9 cellular contexts compared by ENCODE assay signal in genomic region chr17:4968916-4969550, GRCh38. TPM values are rescaled to one million over a fixed set of nuclear protein-coding genes. Genes with fewer than 3 reads are reported as not detected.
DNase-seq lines count a peak whose midpoint lies in the region; ATAC-seq and TF ChIP-seq lines count a peak whose summit lies in the region.
"Had no signal": no experiment of that assay in that cellular context is flagged by ENCODE, and none has a peak within 500 bp of the region (broad histone marks: within the 10 kb centered on the region; RNA-seq: fewer than 3 reads in every experiment).

No MANE protein-coding gene starts in this region.

- H3K79me2 ChIP-seq in GM23338 (replicated peaks; ENCODE audit: insufficient read depth), result peaks cover 34% of the 10 kb centered on the region

- TF ChIP-seq CTCF in GM23338 (conservative IDR thresholded peaks at IDR 0.05; ENCODE audit: low read depth in 2 of 2) (no peak), foreskin keratinocyte (conservative IDR thresholded peaks at IDR 0.05) (no peak), GM20000 (IDR thresholded peaks at IDR 0.05; ENCODE audit: extremely low read depth, missing control alignments) (no peak)

- peak overlapping the region; percentile 99 for H3K4me2 ChIP-seq in GM23338

- H3K4me3 ChIP-seq in GM23338, result peak overlapping the region; percentile 59
- H3K4me3 ChIP-seq: mucosa of descending colon had no signal

- H3K27me3 ChIP-seq in GM23338 (ENCODE audit: insufficient read depth) (peaks cover 11% of the 10 kb centered on the region), foreskin keratinocyte (no peaks in the 10 kb centered on the region)

- H3K27me3 Mint-ChIP-seq in GM23338 (ENCODE audit: insufficient read depth, low read depth, poor library complexity), result peaks cover 33% of the 10 kb centered on the region
- no peaks in the 10 kb centered on the region for H3K27me3 Mint-ChIP-seq in activated CD4-positive, alpha-beta T cell treated with anti-CD3 and anti-CD28 coated beads, Interleukin-2, amount 10 ng/mL, durations not matched to agents 24 days and 14 days

- no peaks in the 10 kb centered on the region for H3K9me2 ChIP-seq in GM23338 (ENCODE audit: insufficient read depth)

- DNase-seq in A172 (ENCODE audit: low spot score), result peak; percentile 51
- no peak for DNase-seq in GM23338 (ENCODE audit: low spot score)
- DNase-seq in activated CD4-positive, alpha-beta T cell treated with anti-CD3 and anti-CD28 coated beads, Interleukin-2, amount 10 ng/mL, durations not matched to agents 24 days and 14 days, result peak; percentile 78
- peak in 1 of 2 donors; percentile 81 for DNase-seq in foreskin keratinocyte
- peak; percentile 43 to 67 (median 45) for DNase-seq in stimulated activated CD4-positive, alpha-beta T cell treated with anti-CD3 and anti-CD28 coated beads, Interleukin-12 subunit alpha, Interleukin-12 subunit beta, amount 100 ng/mL, for 48 hours (ENCODE audit: low read depth in 2 of 3, low spot score in 1 of 3)
- DNase-seq in NCI-H1048 (lab: John Stamatoyannopoulos, UW), result no peak
- DNase-seq in NCI-H446 (lab: John Stamatoyannopoulos, UW), result no peak
- no peak for DNase-seq in GM20000 (ENCODE audit: low spot score)

- peaks cover 17% of the 10 kb centered on the region for H3K9me3 Mint-ChIP-seq in GM23338
- no peaks in the 10 kb centered on the region for H3K9me3 Mint-ChIP-seq in activated CD4-positive, alpha-beta T cell treated with anti-CD3 and anti-CD28 coated beads, Interleukin-2, amount 10 ng/mL, durations not matched to agents 24 days and 14 days

- H3K4me1 Mint-ChIP-seq in GM23338, result peaks cover 35% of the 10 kb centered on the region
- peaks cover 12% of the 10 kb centered on the region for H3K4me1 Mint-ChIP-seq in activated CD4-positive, alpha-beta T cell treated with anti-CD3 and anti-CD28 coated beads, Interleukin-2, amount 10 ng/mL, durations not matched to agents 24 days and 14 days

- H4K20me1 ChIP-seq in GM23338 (replicated peaks; ENCODE audit: insufficient read depth), result 0 out of 2 replicates have a peak, but pooled peaks cover 9% of the 10 kb centered on the region

- H3K4me3 Mint-ChIP-seq in GM23338, result no peak overlapping the region
- H3K4me3 Mint-ChIP-seq in activated CD4-positive, alpha-beta T cell treated with anti-CD3 and anti-CD28 coated beads, Interleukin-2, amount 10 ng/mL, durations not matched to agents 24 days and 14 days, result no peak overlapping the region

- H3K4me1 ChIP-seq in GM23338 (ENCODE audit: insufficient read depth) (peaks cover 26% of the 10 kb centered on the region), foreskin keratinocyte (peaks cover 20% of the 10 kb centered on the region)

- H3K36me3 ChIP-seq in GM23338 (ENCODE audit: insufficient read depth), result no peaks in the 10 kb centered on the region; the same call in 1 of the 2 replicates

- intact Hi-C loops in activated CD4-positive, alpha-beta T cell treated with anti-CD3 and anti-CD28 coated beads, Interleukin-2, amount 10 ng/mL, durations not matched to agents 24 days and 14 days (cut with micrococcal nuclease), result loop anchor here (10.0 kb wide), 1 partner anchor 174 kb away; the partner anchor contains the start of gene PSMB6

- H2AFZ ChIP-seq in GM23338, result peak overlapping the region; percentile 63; the same call in 1 of the 2 replicates

- H3K36me3 Mint-ChIP-seq in GM23338 (ENCODE audit: low read depth), result peaks cover 65% of the 10 kb centered on the region
- H3K36me3 Mint-ChIP-seq in activated CD4-positive, alpha-beta T cell treated with anti-CD3 and anti-CD28 coated beads, Interleukin-2, amount 10 ng/mL, durations not matched to agents 24 days and 14 days (ENCODE audit: low read depth), result peaks cover 45% of the 10 kb centered on the region

- H3F3A ChIP-seq in GM23338 (replicated peaks; ENCODE audit: low read depth), result peaks cover 19% of the 10 kb centered on the region; the same call in 1 of the 2 replicates

- H3K27ac ChIP-seq in GM23338 (ENCODE audit: low read depth) (peak overlapping the region; percentile 97), foreskin keratinocyte (peak overlapping the region; percentile 94)

- H3K27ac Mint-ChIP-seq in GM23338, result no peak overlapping the region
- no peak overlapping the region for H3K27ac Mint-ChIP-seq in activated CD4-positive, alpha-beta T cell treated with anti-CD3 and anti-CD28 coated beads, Interleukin-2, amount 10 ng/mL, durations not matched to agents 24 days and 14 days

- ATAC-seq in GM23338, result no peak
- peak; percentile 24 for ATAC-seq in foreskin keratinocyte
- ATAC-seq: mucosa of descending colon had no signal

TF ChIP-seq in GM23338, 12 proteins besides CTCF, POLR2A, EP300 and RAD21:
- TF ChIP-seq ZNF114 (CRISPR knock-in tag; IDR thresholded peaks at IDR 0.05), result no peak
- no peak for TF ChIP-seq JUNB (IDR thresholded peaks at IDR 0.05; ENCODE audit: unreplicated experiment)
- no peak for TF ChIP-seq NANOG (IDR thresholded peaks at IDR 0.05; ENCODE audit: borderline replicate concordance)
- TF ChIP-seq, protein P1, sequence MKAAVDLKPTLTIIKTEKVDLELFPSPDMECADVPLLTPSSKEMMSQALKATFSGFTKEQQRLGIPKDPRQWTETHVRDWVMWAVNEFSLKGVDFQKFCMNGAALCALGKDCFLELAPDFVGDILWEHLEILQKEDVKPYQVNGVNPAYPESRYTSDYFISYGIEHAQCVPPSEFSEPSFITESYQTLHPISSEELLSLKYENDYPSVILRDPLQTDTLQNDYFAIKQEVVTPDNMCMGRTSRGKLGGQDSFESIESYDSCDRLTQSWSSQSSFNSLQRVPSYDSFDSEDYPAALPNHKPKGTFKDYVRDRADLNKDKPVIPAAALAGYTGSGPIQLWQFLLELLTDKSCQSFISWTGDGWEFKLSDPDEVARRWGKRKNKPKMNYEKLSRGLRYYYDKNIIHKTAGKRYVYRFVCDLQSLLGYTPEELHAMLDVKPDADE (IDR thresholded peaks at IDR 0.05), result no peak

RNA-seq across cellular contexts. Expression of gene SPAG7, which starts 1.4 kb away (rescaled TPM):
- total RNA-seq in A172 (2014; rRNA removed; shearing (Covaris generic)), result 74.4 and 90.6 TPM in 2 replicates
- total RNA-seq in GM23338 (2014; rRNA removed; shearing (Covaris generic)), result 77.9 and 85.3 TPM in 2 replicates
- polyA plus RNA-seq in GM23338 (2016; fragmentation: Nextera tagmentation; extraction: Ambion mirVana), result 226 and 242 TPM in 2 replicates
- 58.7 and 62.3 TPM in 2 replicates for total RNA-seq in activated CD4-positive, alpha-beta T cell treated with anti-CD3 and anti-CD28 coated beads, Interleukin-2, amount 10 ng/mL, durations not matched to agents 24 days and 14 days
- 74.4 and 85.3 TPM in 2 replicates for total RNA-seq in foreskin keratinocyte
- polyA plus RNA-seq in foreskin keratinocyte, result 103 and 113 TPM in 2 replicates

RNA-seq across cellular contexts. Expression of gene ENO3, which starts 18.1 kb away (rescaled TPM):
- 4.0 and 12.3 TPM in 2 replicates for total RNA-seq in A172 (2014; rRNA removed; shearing (Covaris generic))
- 8.9 and 12.1 TPM in 2 replicates for total RNA-seq in GM23338 (2014; rRNA removed; shearing (Covaris generic))
- 19.6 and 25.5 TPM in 2 replicates for polyA plus RNA-seq in GM23338 (2016; fragmentation: Nextera tagmentation; extraction: Ambion mirVana)
- total RNA-seq in activated CD4-positive, alpha-beta T cell treated with anti-CD3 and anti-CD28 coated beads, Interleukin-2, amount 10 ng/mL, durations not matched to agents 24 days and 14 days, result 45.3 and 51.0 TPM in 2 replicates
- total RNA-seq in foreskin keratinocyte, result 1.8 and 2.0 TPM in 2 replicates
- polyA plus RNA-seq in foreskin keratinocyte, result 2.7 and 3.2 TPM in 2 replicates

RNA-seq across cellular contexts. Expression of gene CAMTA2, which starts 18.4 kb away (rescaled TPM):
- total RNA-seq in A172 (2014; rRNA removed; shearing (Covaris generic)), result 2.4 and 7.1 TPM in 2 replicates
- 3.3 and 4.4 TPM in 2 replicates for total RNA-seq in GM23338 (2014; rRNA removed; shearing (Covaris generic))
- 8.7 and 10.1 TPM in 2 replicates for polyA plus RNA-seq in GM23338 (2016; fragmentation: Nextera tagmentation; extraction: Ambion mirVana)
- total RNA-seq in activated CD4-positive, alpha-beta T cell treated with anti-CD3 and anti-CD28 coated beads, Interleukin-2, amount 10 ng/mL, durations not matched to agents 24 days and 14 days, result 87.7 and 89.7 TPM in 2 replicates
- total RNA-seq in foreskin keratinocyte, result 20.2 and 25.4 TPM in 2 replicates
- 31.0 and 36.1 TPM in 2 replicates for polyA plus RNA-seq in foreskin keratinocyte

RNA-seq across cellular contexts. Expression of gene PFN1, which starts 20.7 kb away (rescaled TPM):
- total RNA-seq in A172 (2014; rRNA removed; shearing (Covaris generic)), result 1,113 and 1,180 TPM in 2 replicates
- total RNA-seq in GM23338 (2014; rRNA removed; shearing (Covaris generic)), result 1,702 and 2,002 TPM in 2 replicates
- polyA plus RNA-seq in GM23338 (2016; fragmentation: Nextera tagmentation; extraction: Ambion mirVana), result 3,646 and 3,709 TPM in 2 replicates
- total RNA-seq in activated CD4-positive, alpha-beta T cell treated with anti-CD3 and anti-CD28 coated beads, Interleukin-2, amount 10 ng/mL, durations not matched to agents 24 days and 14 days, result 1,471 and 1,473 TPM in 2 replicates
- total RNA-seq in foreskin keratinocyte, result 1,745 and 1,771 TPM in 2 replicates
- 3,025 and 3,144 TPM in 2 replicates for polyA plus RNA-seq in foreskin keratinocyte

RNA-seq across cellular contexts. Expression of gene INCA1, which starts 28.3 kb away (rescaled TPM):
- total RNA-seq in A172 (2014; rRNA removed; shearing (Covaris generic)), result 0.88 and 1.5 TPM in 2 replicates
- total RNA-seq in GM23338 (2014; rRNA removed; shearing (Covaris generic)), result 2.1 TPM in 1 of 2 replicates, not detected in the other
- 1.1 and 1.3 TPM in 2 replicates for polyA plus RNA-seq in GM23338 (2016; fragmentation: Nextera tagmentation; extraction: Ambion mirVana)
- total RNA-seq in activated CD4-positive, alpha-beta T cell treated with anti-CD3 and anti-CD28 coated beads, Interleukin-2, amount 10 ng/mL, durations not matched to agents 24 days and 14 days, result 0.56 and 0.69 TPM in 2 replicates
- 0.14 TPM in 2 replicates for total RNA-seq in foreskin keratinocyte
- 0.35 and 0.37 TPM in 2 replicates for polyA plus RNA-seq in foreskin keratinocyte

Comparison
In these comparisons a context has a peak if more than half of its experiments do, and no peak if none do; other contexts are left out.
1. DNase-seq: peak in A172 (single experiment), activated CD4-positive, alpha-beta T cell treated with anti-CD3 and anti-CD28 coated beads, Interleukin-2, amount 10 ng/mL, durations not matched to agents 24 days and 14 days (single experiment) and stimulated activated CD4-positive, alpha-beta T cell treated with anti-CD3 and anti-CD28 coated beads, Interleukin-12 subunit alpha, Interleukin-12 subunit beta, amount 100 ng/mL, for 48 hours (3 of 3); none in GM23338 (single experiment), NCI-H1048 (single experiment), NCI-H446 (0 of 2) and GM20000 (single experiment).